In the genomic region with DNA sequence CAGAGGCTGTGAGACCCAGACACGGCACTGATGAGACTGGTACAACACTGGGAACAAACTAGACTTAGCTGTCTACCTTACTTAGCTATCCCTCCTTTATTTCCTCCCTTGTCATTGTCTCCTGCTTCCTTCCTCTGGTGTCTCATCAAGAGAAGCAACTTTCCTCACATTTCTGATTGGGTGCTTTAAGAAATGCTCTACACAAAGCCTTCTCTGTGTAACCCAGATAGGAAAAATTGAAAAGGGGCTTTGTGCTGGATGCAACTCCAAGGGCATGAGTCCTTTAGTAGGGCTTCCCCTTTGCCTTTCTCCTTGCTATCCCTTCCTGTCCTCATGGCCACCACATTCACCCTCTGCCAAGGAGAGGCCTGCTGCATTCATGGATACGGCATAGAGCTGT, we compare ENCODE assay signal across 20 cellular contexts.
"Had no signal": no experiment of that assay in that cellular context is flagged by ENCODE, and none has a peak within 500 bp of the region (broad histone marks: within the 10 kb centered on the region; RNA-seq: fewer than 3 reads in every experiment).

No MANE protein-coding gene starts in this region.

- H3K27ac ChIP-seq: cardiac muscle cell, neutrophil had no signal

- H3K9me3 Mint-ChIP-seq: activated CD4-positive, alpha-beta memory T cell treated with anti-CD3 and anti-CD28 coated beads for 36 hours; activated naive CD4-positive, alpha-beta T cell treated with anti-CD3 and anti-CD28 coated beads, Interleukin-2, amount 10 ng/mL, durations not matched to agents 7 days and 5 days; activated T-cell treated with anti-CD3 and anti-CD28 coated beads, Interleukin-2, amount 50 U/mL, for 24 hours had no signal

- H3K4me1 Mint-ChIP-seq: activated CD4-positive, alpha-beta T cell treated with anti-CD3 and anti-CD28 coated beads for 36 hours; activated naive CD4-positive, alpha-beta T cell treated with anti-CD3 and anti-CD28 coated beads, Interleukin-2, amount 10 ng/mL, durations not matched to agents 7 days and 5 days had no signal

- H3K27me3 ChIP-seq: cardiac muscle cell, heart left ventricle, neutrophil had no signal

- ATAC-seq: activated CD4-positive, alpha-beta T cell treated with anti-CD3 and anti-CD28 coated beads for 36 hours; heart left ventricle had no signal

- H3K4me3 Mint-ChIP-seq: activated CD4-positive, alpha-beta memory T cell treated with anti-CD3 and anti-CD28 coated beads for 36 hours; activated CD4-positive, alpha-beta T cell treated with anti-CD3 and anti-CD28 coated beads for 36 hours; activated naive CD4-positive, alpha-beta T cell treated with anti-CD3 and anti-CD28 coated beads, Interleukin-2, amount 10 ng/mL, durations not matched to agents 7 days and 5 days; activated T-cell treated with anti-CD3 and anti-CD28 coated beads, Interleukin-2, amount 50 U/mL, for 24 hours; type B pancreatic cell had no signal

- FAIRE-seq: astrocyte, colon, endothelial cell of umbilical vein, frontal cortex had no signal

- H3K27me3 Mint-ChIP-seq: activated CD4-positive, alpha-beta memory T cell treated with anti-CD3 and anti-CD28 coated beads for 36 hours; activated CD4-positive, alpha-beta T cell treated with anti-CD3 and anti-CD28 coated beads for 36 hours; activated naive CD4-positive, alpha-beta T cell treated with anti-CD3 and anti-CD28 coated beads, Interleukin-2, amount 10 ng/mL, durations not matched to agents 7 days and 5 days; activated T-cell treated with anti-CD3 and anti-CD28 coated beads, Interleukin-2, amount 50 U/mL, for 24 hours; naive B cell; type B pancreatic cell had no signal

- H3K36me3 Mint-ChIP-seq: activated CD4-positive, alpha-beta memory T cell treated with anti-CD3 and anti-CD28 coated beads for 36 hours; activated naive CD4-positive, alpha-beta T cell treated with anti-CD3 and anti-CD28 coated beads, Interleukin-2, amount 10 ng/mL, durations not matched to agents 7 days and 5 days; type B pancreatic cell had no signal

- DNase-seq: activated CD4-positive, alpha-beta memory T cell treated with anti-CD3 and anti-CD28 coated beads for 36 hours; activated CD4-positive, alpha-beta T cell treated with anti-CD3 and anti-CD28 coated beads for 36 hours; activated naive CD4-positive, alpha-beta T cell treated with anti-CD3 and anti-CD28 coated beads, Interleukin-2, amount 10 ng/mL, durations not matched to agents 7 days and 5 days; activated T-cell treated with anti-CD3 and anti-CD28 coated beads, Interleukin-2, amount 50 U/mL, for 24 hours; heart left ventricle; left colon; naive B cell; posterior cingulate gyrus; stimulated activated CD4-positive, alpha-beta T cell treated with anti-CD3 and anti-CD28 coated beads, Interleukin-4, amount 100 ng/mL, for 24 hours; stimulated activated naive CD4-positive, alpha-beta T cell treated with Interleukin-2 at 50 U/mL for 16 hours; T-helper 2 cell had no signal

- H3K27ac Mint-ChIP-seq: activated CD4-positive, alpha-beta memory T cell treated with anti-CD3 and anti-CD28 coated beads for 36 hours; activated CD4-positive, alpha-beta T cell treated with anti-CD3 and anti-CD28 coated beads for 36 hours; activated naive CD4-positive, alpha-beta T cell treated with anti-CD3 and anti-CD28 coated beads, Interleukin-2, amount 10 ng/mL, durations not matched to agents 7 days and 5 days; activated T-cell treated with anti-CD3 and anti-CD28 coated beads, Interleukin-2, amount 50 U/mL, for 24 hours had no signal

- H3K36me3 ChIP-seq: cardiac muscle cell, neutrophil had no signal

- H3K4me1 ChIP-seq: heart left ventricle had no signal

- H3K4me3 ChIP-seq: cardiac muscle cell, heart left ventricle, lung, skin epidermis had no signal

- H3K9me3 ChIP-seq: heart left ventricle, neutrophil had no signal
